In the genomic region with DNA sequence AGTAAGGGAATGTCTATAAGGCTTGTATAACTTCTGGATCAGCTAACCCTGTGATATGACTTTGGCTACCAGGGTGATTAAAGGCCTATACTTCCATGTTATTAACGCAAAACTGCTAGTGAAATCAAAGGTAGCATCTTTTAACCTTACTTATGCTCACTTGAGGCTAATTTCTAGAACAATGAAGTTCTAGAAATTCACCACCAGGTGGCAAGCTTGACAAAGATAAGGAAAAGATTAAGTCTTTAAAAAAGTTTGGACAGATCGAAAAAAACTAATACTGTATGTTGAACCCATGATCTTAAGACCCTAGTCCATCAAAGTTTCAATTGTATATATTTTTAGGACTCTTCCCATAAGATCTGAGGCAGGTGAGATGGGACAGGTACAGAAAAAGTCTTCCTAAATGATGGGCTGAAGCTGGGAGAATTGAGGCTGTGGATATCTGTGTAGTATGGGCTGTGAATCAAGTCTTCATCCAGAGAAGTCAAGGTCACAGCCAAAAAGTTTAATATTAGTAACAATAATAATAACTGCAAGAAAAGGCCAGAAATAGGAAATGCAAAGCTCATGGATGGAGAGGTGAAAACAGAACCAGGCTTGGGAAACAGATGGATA, we compare ENCODE assay signal across 9 cellular contexts. TPM values are rescaled to one million over a fixed set of nuclear protein-coding genes. Genes with fewer than 3 reads are reported as not detected.
DNase-seq lines count a peak whose midpoint lies in the region; ATAC-seq and TF ChIP-seq lines count a peak whose summit lies in the region.
"Had no signal": no experiment of that assay in that cellular context is flagged by ENCODE, and none has a peak within 500 bp of the region (broad histone marks: within the 10 kb centered on the region; RNA-seq: fewer than 3 reads in every experiment).

No MANE protein-coding gene starts in this region.

- no peak overlapping the region for H3K4me3 Mint-ChIP-seq in CD8-positive, alpha-beta T cell

- CTCF ChIA-PET in CD8-positive, alpha-beta T cell (lab: Charles Lee) = interaction anchor here (0.6 to 6.6 kb wide), 23 partner anchors 9 to 697 kb away, joined by 3 to 58 read pairs (median 4); no protein-coding TSS in a partner anchor
- CTCF ChIA-PET in PC-3 (lab: Charles Lee) = no interaction called here

- no peak overlapping the region for H3K27ac ChIP-seq in CD8-positive, alpha-beta T cell (ENCODE audit: low read depth, low read length)
- no peak overlapping the region for H3K27ac ChIP-seq in PC-3 (ENCODE audit: low read length)
- no peak overlapping the region for H3K27ac ChIP-seq in psoas muscle
- H3K27ac ChIP-seq: SJCRH30 had no signal

- no peak for DNase-seq in CD8-positive, alpha-beta T cell
- DNase-seq in PC-3 (peak; percentile 71), epithelial cell of proximal tubule (ENCODE audit: low read depth) (no peak), psoas muscle (no peak)
- no peak for DNase-seq in activated CD4-positive, alpha-beta T cell treated with anti-CD3 and anti-CD28 coated beads, Interleukin-2, amount 50 U/mL, for 48 hours

- H3K27ac Mint-ChIP-seq in CD8-positive, alpha-beta T cell = no peak overlapping the region

- H2AFZ ChIP-seq in PC-3 (ENCODE audit: low read length) = no peak overlapping the region

- H3K4me3 ChIP-seq in CD8-positive, alpha-beta T cell (ENCODE audit: low read depth, low read length) = no peak overlapping the region
- H3K4me3 ChIP-seq in PC-3 (ENCODE audit: low read length) (no peak overlapping the region), epithelial cell of proximal tubule (ENCODE audit: low read depth, low read length) (no peak overlapping the region), psoas muscle (no peak overlapping the region)
- H3K4me3 ChIP-seq: SJCRH30 had no signal

- H3K4me1 ChIP-seq in CD8-positive, alpha-beta T cell (ENCODE audit: insufficient read depth, low read length) = no peaks in the 10 kb centered on the region
- H3K4me1 ChIP-seq in PC-3 (ENCODE audit: insufficient read depth, low read length) = no peaks in the 10 kb centered on the region
- H3K4me1 ChIP-seq in psoas muscle = no peaks in the 10 kb centered on the region
- H3K4me1 ChIP-seq: SJCRH30 had no signal

- peak; percentile 52 for ATAC-seq in CD8-positive, alpha-beta T cell
- peak; percentile 56 for ATAC-seq in GM18858 (IDR thresholded peaks at IDR 0.05; ENCODE audit: unreplicated experiment)
- ATAC-seq in PC-3 = 0 out of 2 replicates have a peak, but pooled peaks have one; percentile 29
- peak in 1 of 4 donors; percentile 43 for ATAC-seq in psoas muscle
- no peak for ATAC-seq in HG02610 (IDR thresholded peaks at IDR 0.05; ENCODE audit: unreplicated experiment)
- ATAC-seq in HG03442 (IDR thresholded peaks at IDR 0.05; ENCODE audit: unreplicated experiment) = no peak

- H3K36me3 Mint-ChIP-seq in CD8-positive, alpha-beta T cell = peaks cover 19% of the 10 kb centered on the region

- H3K79me2 ChIP-seq in PC-3 (ENCODE audit: low read length) = no peaks in the 10 kb centered on the region

- no peak overlapping the region for H3K9ac ChIP-seq in PC-3 (ENCODE audit: low read length)

- H3F3A ChIP-seq in PC-3 (ENCODE audit: low read length, unreplicated experiment) = no peaks in the 10 kb centered on the region

- POLR2A ChIA-PET in CD8-positive, alpha-beta T cell (lab: Charles Lee) = interaction anchor here (1.2 kb wide), 1 partner anchor 11 kb away, joined by 3 read pairs; no protein-coding TSS in a partner anchor
- POLR2A ChIA-PET in PC-3 (lab: Charles Lee; ENCODE audit: unreplicated experiment) = no interaction called here

- TF ChIP-seq CTCF in CD8-positive, alpha-beta T cell (IDR thresholded peaks at IDR 0.05) = peak; percentile 75
- peak; percentile 82 for TF ChIP-seq CTCF in PC-3 (conservative IDR thresholded peaks at IDR 0.05; ENCODE audit: low read depth, low read length)
- peak; percentile 53 for TF ChIP-seq CTCF in epithelial cell of proximal tubule (conservative IDR thresholded peaks at IDR 0.05; ENCODE audit: low read depth, low read length)
- peak; percentile 67 for TF ChIP-seq CTCF in psoas muscle (IDR thresholded peaks at IDR 0.05)

- no peaks in the 10 kb centered on the region for H3K27me3 ChIP-seq in CD8-positive, alpha-beta T cell (ENCODE audit: insufficient read depth, low read length)
- H3K27me3 ChIP-seq in PC-3 (ENCODE audit: low read length) = no peaks in the 10 kb centered on the region
- no peaks in the 10 kb centered on the region for H3K27me3 ChIP-seq in psoas muscle (ENCODE audit: insufficient read depth in 3 of 3, low read length in 2 of 3)
- H3K27me3 ChIP-seq: SJCRH30 had no signal

- no TSS peak for BruUV-seq in PC-3 (replicated peaks; lab: Mats Ljungman, UMichigan)

- WGBS in psoas muscle, 3 donors = 33 to 43% (median 40%) methylated on average over 2 of the region's 2 CpGs

- peaks cover 17% of the 10 kb centered on the region for H3K4me1 Mint-ChIP-seq in CD8-positive, alpha-beta T cell (ENCODE audit: low read depth)

- H3K9me2 ChIP-seq in PC-3 (replicated peaks; ENCODE audit: low read length) = no peaks in the 10 kb centered on the region

- H3K27me3 Mint-ChIP-seq in CD8-positive, alpha-beta T cell (ENCODE audit: low read depth) = no peaks in the 10 kb centered on the region

- no peaks in the 10 kb centered on the region for H4K20me1 ChIP-seq in PC-3 (ENCODE audit: low read length)

- H3K9me3 ChIP-seq in CD8-positive, alpha-beta T cell (ENCODE audit: low read length) = no peaks in the 10 kb centered on the region
- H3K9me3 ChIP-seq in PC-3 (ENCODE audit: low read length) (no peaks in the 10 kb centered on the region), psoas muscle (no peaks in the 10 kb centered on the region)
- H3K9me3 ChIP-seq: SJCRH30 had no signal

- no peaks in the 10 kb centered on the region for H3K9me3 Mint-ChIP-seq in CD8-positive, alpha-beta T cell

- H3K36me3 ChIP-seq in CD8-positive, alpha-beta T cell (ENCODE audit: insufficient read depth, low read length) = no peaks in the 10 kb centered on the region
- H3K36me3 ChIP-seq in PC-3 (ENCODE audit: low read depth, low read length) = no peaks in the 10 kb centered on the region
- H3K36me3 ChIP-seq in psoas muscle (ENCODE audit: insufficient read depth in 1 of 2, low read depth in 1 of 2) = peaks cover 0 to 3% of the 10 kb centered on the region in 2 donors

- intact Hi-C loops in CD8-positive, alpha-beta T cell (cut with DNase I, micrococcal nuclease) = loop anchor here (1.0 kb wide), 1 partner anchor 482 kb away; no protein-coding TSS in a partner anchor
- intact Hi-C loops in PC-3 (cut with micrococcal nuclease) = loop anchor here (1.0 to 5.0 kb wide), 2 partner anchors 36 to 385 kb away; no protein-coding TSS in a partner anchor
- intact Hi-C loops in psoas muscle (cut with DNase I) = no loop called here

- no peak overlapping the region for H3K4me2 ChIP-seq in PC-3 (ENCODE audit: low read length)

RNA-seq across cellular contexts. Expression of a gene that starts 18.8 kb away (rescaled TPM):
- total RNA-seq in CD8-positive, alpha-beta T cell = 10 to 100 TPM; 12.4 to 13.9 TPM
- total RNA-seq in PC-3 (2014; rRNA removed) (9.7 and 14.3 TPM in 2 replicates), epithelial cell of proximal tubule (38.6 and 49.8 TPM in 2 replicates), psoas muscle (1 to 10 TPM; 5.7 to 6.7 (median 6.2) TPM)
- 1 to 10 TPM; 3.8 to 7.6 (median 4.6) TPM for polyA plus RNA-seq in psoas muscle

RNA-seq across cellular contexts. Expression of a gene that starts 18.8 kb away (rescaled TPM):
- total RNA-seq in CD8-positive, alpha-beta T cell = 10 to 100 TPM; 23.1 to 24.7 TPM
- total RNA-seq in PC-3 (2014; rRNA removed) = 8.5 and 10.6 TPM in 2 replicates
- total RNA-seq in epithelial cell of proximal tubule = 4.1 and 8.2 TPM in 2 replicates
- 1 to 10 TPM; 5.0 to 7.2 (median 6.4) TPM for total RNA-seq in psoas muscle
- polyA plus RNA-seq in psoas muscle = 1 to 10 TPM; 2.3 to 5.3 (median 4.1) TPM

RNA-seq across cellular contexts. Expression of a gene that starts 49.0 kb away (rescaled TPM):
- 10 to 100 TPM; 18.6 to 21.6 TPM for total RNA-seq in CD8-positive, alpha-beta T cell
- total RNA-seq in PC-3 (2014; rRNA removed) (23.3 and 24.9 TPM in 2 replicates), epithelial cell of proximal tubule (33.6 and 35.2 TPM in 2 replicates), psoas muscle (1 to 10 TPM; 1.4 to 5.3 (median 2.0) TPM)
- polyA plus RNA-seq in psoas muscle = 1 to 10 TPM in 2 of 3 donors, under 1 TPM in 1; 0.56 to 1.4 (median 1.2) TPM

Comparison
In these comparisons a context has a peak if more than half of its experiments do, and no peak if none do; other contexts are left out.
1. ATAC-seq: peak in CD8-positive, alpha-beta T cell (single experiment), GM18858 (single experiment) and PC-3 (single experiment); none in HG02610 (single experiment) and HG03442 (single experiment).
2. intact Hi-C loops: an anchor here in CD8-positive, alpha-beta T cell (1.0 kb wide) and PC-3 (1.0 to 5.0 kb wide); none called in psoas muscle.
3. Peak in every context shown above with its lines, with median percentiles within 50 percentile points of each other: CTCF ChIP-seq.